1 cellular context compared by ENCODE assay signal in genomic region chr16:66996324-66996982, GRCh38.
TF ChIP-seq lines count a peak whose summit lies in the region.

No MANE protein-coding gene starts in this region.

TF ChIP-seq in K562, 482 proteins besides CTCF, POLR2A, EP300 and RAD21 (continued from another document):
- TF ChIP-seq ARID4B (CRISPR knock-in tag; IDR thresholded peaks at IDR 0.05) (no peak), NFRKB (IDR thresholded peaks at IDR 0.05; ENCODE audit: low read depth) (no peak), TFE3 (CRISPR knock-in tag; IDR thresholded peaks at IDR 0.05) (no peak), E2F3 (CRISPR knock-in tag; IDR thresholded peaks at IDR 0.05) (no peak), ZC3H8 (IDR thresholded peaks at IDR 0.05) (no peak), ZNF217 (CRISPR knock-in tag; IDR thresholded peaks at IDR 0.05) (no peak), ZNF3 (CRISPR knock-in tag; IDR thresholded peaks at IDR 0.05) (no peak), CBX2 (IDR thresholded peaks at IDR 0.05; ENCODE audit: insufficient read depth, low read length, poor library complexity, severe bottlenecking) (no peak), ARID3A (IDR thresholded peaks at IDR 0.05; ENCODE audit: borderline replicate concordance, low read depth, low read length) (no peak), FOXJ2 (tag; IDR thresholded peaks at IDR 0.05) (no peak), ZNF518B (CRISPR knock-in tag; IDR thresholded peaks at IDR 0.05) (no peak), TAL1 (IDR thresholded peaks at IDR 0.05) (no peak), MBD1 (CRISPR knock-in tag; IDR thresholded peaks at IDR 0.05) (no peak), PPARD (CRISPR knock-in tag; IDR thresholded peaks at IDR 0.05) (no peak), HDAC3 (IDR thresholded peaks at IDR 0.05; ENCODE audit: borderline replicate concordance, partially characterized antibody) (no peak), ZBTB33 (CRISPR knock-in tag; IDR thresholded peaks at IDR 0.05) (no peak)
